16 cellular contexts compared by ENCODE assay signal in genomic region chr2:141513853-141514252, GRCh38.
DNase-seq lines count a peak whose midpoint lies in the region; ATAC-seq and TF ChIP-seq lines count a peak whose summit lies in the region.
"Had no signal": no experiment of that assay in that cellular context is flagged by ENCODE, and none has a peak within 500 bp of the region (broad histone marks: within the 10 kb centered on the region; RNA-seq: fewer than 3 reads in every experiment).

No MANE protein-coding gene starts in this region.

- no peak for TF ChIP-seq EP300 in esophagus muscularis mucosa (IDR thresholded peaks at IDR 0.05)

- peak; percentile 100 for ATAC-seq in GM19043 (IDR thresholded peaks at IDR 0.05; ENCODE audit: low read depth, unreplicated experiment)
- ATAC-seq in HG02571 (IDR thresholded peaks at IDR 0.05; ENCODE audit: unreplicated experiment), result peak; percentile 99
- peak; percentile 100 for ATAC-seq in HG03175 (IDR thresholded peaks at IDR 0.05; ENCODE audit: unreplicated experiment)
- ATAC-seq: A549, mucosa of descending colon, right cardiac atrium, upper lobe of right lung had no signal

- H3K27ac ChIP-seq in SJCRH30 (no peak overlapping the region), esophagus muscularis mucosa (replicated peaks in 1 of 4) (no peak overlapping the region)
- H3K27ac ChIP-seq: A549, cardiac muscle cell, upper lobe of right lung had no signal

- WGBS in esophagus muscularis mucosa, result 45% methylated on average over 2 of the region's 2 CpGs

- H3K36me3 ChIP-seq in SJCRH30 (no peaks in the 10 kb centered on the region), esophagus muscularis mucosa (no peaks in the 10 kb centered on the region)
- H3K36me3 ChIP-seq: cardiac muscle cell, upper lobe of right lung had no signal

- H3K4me1 ChIP-seq in SJCRH30 (peaks cover 10% of the 10 kb centered on the region), esophagus muscularis mucosa (no peaks in the 10 kb centered on the region)
- H3K4me1 ChIP-seq: upper lobe of right lung had no signal

- no peak overlapping the region for H3K4me3 ChIP-seq in SJCRH30
- no peak overlapping the region for H3K4me3 ChIP-seq in esophagus muscularis mucosa
- H3K4me3 ChIP-seq: A549, cardiac muscle cell, mucosa of descending colon, upper lobe of right lung had no signal

- no peaks in the 10 kb centered on the region for H3K9me3 ChIP-seq in SJCRH30 (replicated peaks)
- no peaks in the 10 kb centered on the region for H3K9me3 ChIP-seq in esophagus muscularis mucosa
- H3K9me3 ChIP-seq: A549, mucosa of descending colon, upper lobe of right lung had no signal

- H3K27me3 ChIP-seq in SJCRH30, result no peaks in the 10 kb centered on the region
- no peaks in the 10 kb centered on the region for H3K27me3 ChIP-seq in esophagus muscularis mucosa
- H3K27me3 ChIP-seq: cardiac muscle cell, upper lobe of right lung had no signal

- TF ChIP-seq POLR2A in esophagus muscularis mucosa (IDR thresholded peaks at IDR 0.05; ENCODE audit: low read depth), result no peak

- no peak for TF ChIP-seq CTCF in esophagus muscularis mucosa (IDR thresholded peaks at IDR 0.05)

- intact Hi-C loops in posterior vena cava (cut with DNase I) (loop anchor here in 1 of 2 donors (10.0 kb wide), 1 partner anchor 479 kb away; no protein-coding TSS in a partner anchor), esophagus muscularis mucosa (cut with DNase I) (no loop called here)

- DNase-seq in ELR (ENCODE audit: low read depth) (peak; percentile 17), posterior vena cava (ENCODE audit: low spot score) (no peak), SJCRH30 (no peak), esophagus muscularis mucosa (ENCODE audit: extremely low spot score) (no peak), T-helper 1 cell (no peak)
- DNase-seq: activated effector memory CD4-positive, alpha-beta T cell treated with Interleukin-2 at 50 U/mL for 16 hours; erythroblast; Karpas-422; mucosa of descending colon; right cardiac atrium; upper lobe of right lung had no signal
